14 cellular contexts compared by ENCODE assay signal in genomic region chr9:38761999-38762398, GRCh38. TPM values are rescaled to one million over a fixed set of nuclear protein-coding genes. Genes with fewer than 3 reads are reported as not detected.
"Had no signal": no experiment of that assay in that cellular context is flagged by ENCODE, and none has a peak within 500 bp of the region (broad histone marks: within the 10 kb centered on the region; RNA-seq: fewer than 3 reads in every experiment).

No MANE protein-coding gene starts in this region.

- H3K9me3 ChIP-seq: esophagus squamous epithelium, testis, upper lobe of right lung had no signal

- ATAC-seq: activated CD4-positive, alpha-beta T cell treated with anti-CD3 and anti-CD28 coated beads for 36 hours; upper lobe of right lung had no signal

- H3K4me3 ChIP-seq: esophagus squamous epithelium, lung, testis, upper lobe of right lung had no signal

- H3K27ac ChIP-seq: esophagus squamous epithelium, testis, upper lobe of right lung had no signal

- H3K27me3 ChIP-seq: esophagus squamous epithelium, testis, upper lobe of right lung had no signal

- H3K36me3 ChIP-seq: esophagus squamous epithelium, upper lobe of right lung had no signal

- FAIRE-seq: keratinocyte, small intestine had no signal

- H3K4me1 ChIP-seq: esophagus squamous epithelium, testis, upper lobe of right lung had no signal

- DNase-seq: activated CD4-positive, alpha-beta T cell treated with anti-CD3 and anti-CD28 coated beads for 36 hours; activated CD4-positive, alpha-beta T cell treated with anti-CD3 and anti-CD28 coated beads, Interleukin-2, amount 50 U/mL, for 48 hours; activated T-cell treated with anti-CD3 and anti-CD28 coated beads for 4 hours; effector CD8-positive, alpha-beta T cell; esophagus squamous epithelium; nephron progenitor cell; small intestine; stimulated activated CD4-positive, alpha-beta T cell treated with anti-CD3 and anti-CD28 coated beads, Interleukin-4, amount 100 ng/mL, for 1 hour; SW 1271; T-helper 2 cell; testis; upper lobe of right lung had no signal

RNA-seq across cellular contexts. Expression of gene FAM240B, which starts 42.1 kb away (rescaled TPM):
- polyA plus RNA-seq: keratinocyte, lung, small intestine had no signal
